ENCODE assay signal across 1 cellular context in genomic region chr12:124940393-124941169, GRCh38.
TF ChIP-seq lines count a peak whose summit lies in the region.

No MANE protein-coding gene starts in this region.

TF ChIP-seq in K562, 482 proteins besides CTCF, POLR2A, EP300 and RAD21 (continued from another document):
- TF ChIP-seq UBTF (IDR thresholded peaks at IDR 0.05; ENCODE audit: borderline replicate concordance in 1 of 2, low read depth in 2 of 2, low read length in 2 of 2) (peak in 1 of 2 experiments; percentile 54; a peak in 1 of 4 replicates), ZFPM2 (CRISPR knock-in tag; IDR thresholded peaks at IDR 0.05) (no peak)
TF ChIP-seq in K562: peak in this region for 145.
